Comparison of ENCODE assay signal across 8 cellular contexts in genomic region chr11:73157141-73158010, GRCh38. TPM values are rescaled to one million over a fixed set of nuclear protein-coding genes. Genes with fewer than 3 reads are reported as not detected.
DNase-seq lines count a peak whose midpoint lies in the region; ATAC-seq and TF ChIP-seq lines count a peak whose summit lies in the region.

No MANE protein-coding gene starts in this region.

- peak; percentile 35 for ATAC-seq in GM21447 (IDR thresholded peaks at IDR 0.05; ENCODE audit: unreplicated experiment)
- ATAC-seq in Right ventricle myocardium inferior, result peak; percentile 85
- ATAC-seq in stimulated activated effector memory CD8-positive, alpha-beta T cell treated with anti-CD3 and anti-CD28 coated beads, Interleukin-12 subunit alpha, Interleukin-12 subunit beta, amount 100 ng/mL, for 72 hours, result peak; percentile 29

- CTCF ChIA-PET in CD8-positive, alpha-beta memory T cell (lab: Charles Lee), result interaction anchor here (1.2 to 5.1 kb wide), 3 partner anchors 15 to 326 kb away, joined by 3 to 29 read pairs (median 13); partner anchors contain the start of gene FCHSD2

- POLR2A ChIA-PET in CD8-positive, alpha-beta memory T cell (lab: Charles Lee), result interaction anchor here (0.6 kb wide), 1 partner anchor 325 kb away, joined by 3 read pairs; no protein-coding TSS in a partner anchor

- no peaks in the 10 kb centered on the region for H3K27me3 ChIP-seq in BE2C
- H3K27me3 ChIP-seq in CD8-positive, alpha-beta memory T cell (ENCODE audit: insufficient read depth, low read length, poor library complexity, severe bottlenecking), result no peaks in the 10 kb centered on the region

- H3K4me1 Mint-ChIP-seq in stimulated activated effector memory CD8-positive, alpha-beta T cell treated with anti-CD3 and anti-CD28 coated beads, Interleukin-12 subunit alpha, Interleukin-12 subunit beta, amount 100 ng/mL, for 72 hours, result peaks cover 30% of the 10 kb centered on the region
- H3K4me1 Mint-ChIP-seq in CD8-positive, alpha-beta memory T cell, result peaks cover 36 to 45% (median 42%) of the 10 kb centered on the region in 3 donors

- no peaks in the 10 kb centered on the region for H3K9me3 ChIP-seq in BE2C
- no peaks in the 10 kb centered on the region for H3K9me3 ChIP-seq in CD8-positive, alpha-beta memory T cell (ENCODE audit: low read length)

- H3K36me3 ChIP-seq in BE2C, result no peaks in the 10 kb centered on the region
- no peaks in the 10 kb centered on the region for H3K36me3 ChIP-seq in CD8-positive, alpha-beta memory T cell (ENCODE audit: insufficient read depth, low read length)

- no peak overlapping the region for H3K4me3 ChIP-seq in BE2C (ENCODE audit: low read depth, low read length)
- no peak overlapping the region for H3K4me3 ChIP-seq in CD8-positive, alpha-beta memory T cell (ENCODE audit: low read length)

- no peak overlapping the region for H3K27ac ChIP-seq in CD8-positive, alpha-beta memory T cell (ENCODE audit: low read depth, low read length)

- peaks cover 4% of the 10 kb centered on the region; the same call in 1 of the 2 replicates for H3K4me1 ChIP-seq in BE2C
- H3K4me1 ChIP-seq in CD8-positive, alpha-beta memory T cell (ENCODE audit: insufficient read depth, low read length), result peaks cover 45% of the 10 kb centered on the region

- no peak overlapping the region for H3K4me3 Mint-ChIP-seq in stimulated activated effector memory CD8-positive, alpha-beta T cell treated with anti-CD3 and anti-CD28 coated beads, Interleukin-12 subunit alpha, Interleukin-12 subunit beta, amount 100 ng/mL, for 72 hours
- H3K4me3 Mint-ChIP-seq in CD8-positive, alpha-beta memory T cell, result no peak overlapping the region

- peak; percentile 45 for DNase-seq in Daoy (ENCODE audit: low read depth)
- peak; percentile 40 to 53 for DNase-seq in NOMO-1 (lab: John Stamatoyannopoulos, UW; ENCODE audit: unreplicated experiment in 2 of 2)
- DNase-seq in Right ventricle myocardium inferior (ENCODE audit: missing footprints), result peak; percentile 75
- no peak for DNase-seq in stimulated activated effector memory CD8-positive, alpha-beta T cell treated with anti-CD3 and anti-CD28 coated beads, Interleukin-12 subunit alpha, Interleukin-12 subunit beta, amount 100 ng/mL, for 72 hours (ENCODE audit: low spot score in 2 of 2)
- DNase-seq in BE2C, result no peak
- DNase-seq in CD8-positive, alpha-beta memory T cell, result no peak
- DNase-seq in NCI-H510A (lab: John Stamatoyannopoulos, UW), result no peak

- peaks cover 0 to 3% of the 10 kb centered on the region in 2 donors for H3K27me3 Mint-ChIP-seq in CD8-positive, alpha-beta memory T cell

- intact Hi-C loops in Right ventricle myocardium inferior (cut with DNase I), result no loop called here

- peak overlapping the region; percentile 20 for H3K27ac Mint-ChIP-seq in stimulated activated effector memory CD8-positive, alpha-beta T cell treated with anti-CD3 and anti-CD28 coated beads, Interleukin-12 subunit alpha, Interleukin-12 subunit beta, amount 100 ng/mL, for 72 hours
- peak overlapping the region in 4 of 8 donors; percentile 17 to 76 (median 64) for H3K27ac Mint-ChIP-seq in CD8-positive, alpha-beta memory T cell

- TF ChIP-seq CTCF in BE2C (IDR thresholded peaks at IDR 0.05; ENCODE audit: low read depth, low read length), result no peak

- no peaks in the 10 kb centered on the region for H3K9me3 Mint-ChIP-seq in stimulated activated effector memory CD8-positive, alpha-beta T cell treated with anti-CD3 and anti-CD28 coated beads, Interleukin-12 subunit alpha, Interleukin-12 subunit beta, amount 100 ng/mL, for 72 hours
- no peaks in the 10 kb centered on the region for H3K9me3 Mint-ChIP-seq in CD8-positive, alpha-beta memory T cell

- H3K36me3 Mint-ChIP-seq in stimulated activated effector memory CD8-positive, alpha-beta T cell treated with anti-CD3 and anti-CD28 coated beads, Interleukin-12 subunit alpha, Interleukin-12 subunit beta, amount 100 ng/mL, for 72 hours, result no peaks in the 10 kb centered on the region
- no peaks in the 10 kb centered on the region for H3K36me3 Mint-ChIP-seq in CD8-positive, alpha-beta memory T cell

RNA-seq across cellular contexts. Expression of gene FCHSD2, which starts 15.3 kb away (rescaled TPM):
- total RNA-seq in Daoy (2014; rRNA removed; shearing (Covaris generic)), result 4.8 and 7.2 TPM in 2 replicates
- 36.6 TPM for total RNA-seq in Right ventricle myocardium inferior
- 11.7 TPM for polyA plus RNA-seq in BE2C (2012; ENCODE audit: insufficient read depth, insufficient read length, low read depth)
- 10 to 100 TPM; 28.0 to 28.3 TPM for total RNA-seq in CD8-positive, alpha-beta memory T cell
- 21.2 TPM for polyA plus RNA-seq in CD8-positive, alpha-beta memory T cell

Comparison
In these comparisons a context has a peak if more than half of its experiments do, and no peak if none do; other contexts are left out.
1. DNase-seq: peak in Daoy (single experiment), NOMO-1 (2 of 2) and Right ventricle myocardium inferior (single experiment); none in stimulated activated effector memory CD8-positive, alpha-beta T cell treated with anti-CD3 and anti-CD28 coated beads, Interleukin-12 subunit alpha, Interleukin-12 subunit beta, amount 100 ng/mL, for 72 hours (0 of 2), BE2C (single experiment), CD8-positive, alpha-beta memory T cell (0 of 5) and NCI-H510A (single experiment).
2. ATAC-seq: peak in every context shown above with its lines; median percentile 85 in Right ventricle myocardium inferior; 35 in GM21447; 29 in stimulated activated effector memory CD8-positive, alpha-beta T cell treated with anti-CD3 and anti-CD28 coated beads, Interleukin-12 subunit alpha, Interleukin-12 subunit beta, amount 100 ng/mL, for 72 hours.